9 cellular contexts compared by ENCODE assay signal in genomic region chr16:4217246-4218131, GRCh38. TPM values are rescaled to one million over a fixed set of nuclear protein-coding genes. Genes with fewer than 3 reads are reported as not detected.
DNase-seq lines count a peak whose midpoint lies in the region; ATAC-seq and TF ChIP-seq lines count a peak whose summit lies in the region.
"Had no signal": no experiment of that assay in that cellular context is flagged by ENCODE, and none has a peak within 500 bp of the region (broad histone marks: within the 10 kb centered on the region; RNA-seq: fewer than 3 reads in every experiment).

No MANE protein-coding gene starts in this region.

- DNase-seq in SK-N-SH: peak; percentile 77
- no peak for DNase-seq in esophagus squamous epithelium (lab: John Stamatoyannopoulos, UW)
- DNase-seq in mesenchymal stem cell: no peak
- no peak for DNase-seq in GM03348 (ENCODE audit: low spot score)
- no peak for DNase-seq in activated CD4-positive, CD25-positive, alpha-beta regulatory T cell (lab: John Stamatoyannopoulos, UW)
- DNase-seq in OCI-LY7 (ENCODE audit: low spot score): no peak
- no peak for DNase-seq in stimulated activated naive CD8-positive, alpha-beta T cell treated with anti-CD3 and anti-CD28 coated beads, Interleukin-15, amount 100 ng/mL, for 72 hours

- no peak overlapping the region for H3K4me3 Mint-ChIP-seq in stimulated activated naive CD8-positive, alpha-beta T cell treated with anti-CD3 and anti-CD28 coated beads, Interleukin-15, amount 100 ng/mL, for 72 hours

- H4K20me1 ChIP-seq in SK-N-SH (ENCODE audit: insufficient read depth) (no peaks in the 10 kb centered on the region), OCI-LY7 (ENCODE audit: insufficient read depth, low read length) (no peaks in the 10 kb centered on the region)

- no peak for TF ChIP-seq EP300 in SK-N-SH (IDR thresholded peaks at IDR 0.05; ENCODE audit: borderline replicate concordance in 1 of 2, low read depth in 1 of 2, low read length in 1 of 2)

- H2AK5ac ChIP-seq in mesenchymal stem cell (ENCODE audit: low read length, severe bottlenecking): peak overlapping the region; percentile 35

- POLR2A ChIA-PET in SK-N-SH (lab: Yijun Ruan, JAX): interaction anchor here (2.0 kb wide), 1 partner anchor 36 kb away, joined by 6 read pairs; no protein-coding TSS in a partner anchor
- POLR2A ChIA-PET in OCI-LY7 (lab: Charles Lee): no interaction called here

- no peaks in the 10 kb centered on the region for H3F3A ChIP-seq in SK-N-SH (replicated peaks; ENCODE audit: insufficient read depth)

- no peak for TF ChIP-seq RAD21 in SK-N-SH (IDR thresholded peaks at IDR 0.05; ENCODE audit: low read length)

- no peak overlapping the region for H3K27ac Mint-ChIP-seq in stimulated activated naive CD8-positive, alpha-beta T cell treated with anti-CD3 and anti-CD28 coated beads, Interleukin-15, amount 100 ng/mL, for 72 hours
- H3K27ac Mint-ChIP-seq: activated T-helper 2 cell treated with anti-CD3 and anti-CD28 coated beads, Interferon-gamma antibody, Interleukin-2, Interleukin-4, amounts not matched to agents 10 μg/mL and 5 μg/mL and 100 μg/mL, durations not matched to agents 14 hours and 24 hours and 36 hours had no signal

- no peak overlapping the region for H3K9ac ChIP-seq in SK-N-SH
- H3K9ac ChIP-seq in mesenchymal stem cell (ENCODE audit: low read length): no peak overlapping the region

- 82% methylated on average over 12 of the region's 20 CpGs for WGBS in SK-N-SH (ENCODE audit: low lambda C conversion rate)
- WGBS in esophagus squamous epithelium, 2 donors: 67 to 84% methylated on average over 10 to 11 of the region's 20 CpGs
- WGBS in mesenchymal stem cell: 47% methylated on average over 19 of the region's 20 CpGs

- H2BK15ac ChIP-seq in mesenchymal stem cell (ENCODE audit: low read depth, poor library complexity, severe bottlenecking): peak overlapping the region; percentile 2

- H2BK5ac ChIP-seq in mesenchymal stem cell (ENCODE audit: low read depth, low read length, poor library complexity, severe bottlenecking): no peak overlapping the region

- peak overlapping the region in 1 of 2 experiments; percentile 3 for H3K18ac ChIP-seq in mesenchymal stem cell (ENCODE audit: low read depth in 1 of 2, low read length in 2 of 2)

- no peaks in the 10 kb centered on the region for H3K27me3 ChIP-seq in SK-N-SH (ENCODE audit: insufficient read depth)
- no peaks in the 10 kb centered on the region for H3K27me3 ChIP-seq in esophagus squamous epithelium
- no peaks in the 10 kb centered on the region for H3K27me3 ChIP-seq in mesenchymal stem cell (ENCODE audit: control insufficient read depth in 1 of 2, insufficient read depth in 1 of 2, low read length in 2 of 2)

- H3K9me3 ChIP-seq in SK-N-SH (no peaks in the 10 kb centered on the region), esophagus squamous epithelium (no peaks in the 10 kb centered on the region), mesenchymal stem cell (ENCODE audit: control insufficient read depth, low read length) (no peaks in the 10 kb centered on the region), OCI-LY7 (ENCODE audit: low read length) (no peaks in the 10 kb centered on the region)

- no peaks in the 10 kb centered on the region for H3K79me1 ChIP-seq in mesenchymal stem cell (replicated peaks; ENCODE audit: low read length, poor library complexity, severe bottlenecking)

- peak overlapping the region in 1 of 2 experiments; percentile 90 for H3K14ac ChIP-seq in mesenchymal stem cell (ENCODE audit: low read length in 2 of 2)

- no peak overlapping the region for H3K4me2 ChIP-seq in SK-N-SH
- peak overlapping the region; percentile 41 for H3K4me2 ChIP-seq in mesenchymal stem cell (ENCODE audit: low read length, poor library complexity, severe bottlenecking)
- no peak overlapping the region for H3K4me2 ChIP-seq in OCI-LY7 (ENCODE audit: low read length)

- no peak for TF ChIP-seq POLR2A in esophagus squamous epithelium (IDR thresholded peaks at IDR 0.05)

- H3K9me3 Mint-ChIP-seq in stimulated activated naive CD8-positive, alpha-beta T cell treated with anti-CD3 and anti-CD28 coated beads, Interleukin-15, amount 100 ng/mL, for 72 hours: no peaks in the 10 kb centered on the region
- H3K9me3 Mint-ChIP-seq: activated T-helper 2 cell treated with anti-CD3 and anti-CD28 coated beads, Interferon-gamma antibody, Interleukin-2, Interleukin-4, amounts not matched to agents 10 μg/mL and 5 μg/mL and 100 μg/mL, durations not matched to agents 14 hours and 24 hours and 36 hours had no signal

- intact Hi-C loops in esophagus squamous epithelium (cut with DNase I) (no loop called here), OCI-LY7 (cut with micrococcal nuclease; ENCODE audit: unreplicated experiment) (no loop called here)

- H3K9me2 ChIP-seq in SK-N-SH (no peaks in the 10 kb centered on the region), OCI-LY7 (ENCODE audit: insufficient read depth, low read length) (no peaks in the 10 kb centered on the region)

- CTCF ChIA-PET in SK-N-SH (lab: Yijun Ruan, JAX) (interaction anchor here (0.9 to 2.8 kb wide), 4 partner anchors 17 to 234 kb away, joined by 4 to 14 read pairs (median 6); no protein-coding TSS in a partner anchor), OCI-LY7 (lab: Charles Lee; ENCODE audit: unreplicated experiment) (no interaction called here)

- H3K4ac ChIP-seq in mesenchymal stem cell (ENCODE audit: low read depth in 1 of 2, low read length in 2 of 2): peak overlapping the region in 1 of 2 experiments; percentile 57

- H2BK12ac ChIP-seq in mesenchymal stem cell (ENCODE audit: low read length in 2 of 2): peak overlapping the region in 1 of 2 experiments; percentile 38

- H3K4me3 ChIP-seq in SK-N-SH (ENCODE audit: low read depth in 2 of 2, low read length in 1 of 2) (no peak overlapping the region), esophagus squamous epithelium (no peak overlapping the region), mesenchymal stem cell (ENCODE audit: insufficient read depth in 1 of 2, low read depth in 1 of 2, low read length in 2 of 2) (no peak overlapping the region), OCI-LY7 (ENCODE audit: low read depth, low read length, poor library complexity, severe bottlenecking) (no peak overlapping the region)

- ATAC-seq in SK-N-SH treated with all-trans-retinoic acid at 6 μM for 48 hours: no peak
- ATAC-seq in stimulated activated naive CD8-positive, alpha-beta T cell treated with anti-CD3 and anti-CD28 coated beads, Interleukin-15, amount 100 ng/mL, for 72 hours: no peak

- BruUV-seq in OCI-LY7 (replicated peaks; lab: Mats Ljungman, UMichigan): no TSS peak

- H2BK120ac ChIP-seq in mesenchymal stem cell (ENCODE audit: low read depth, low read length): no peak overlapping the region

- no peak overlapping the region for H3K23ac ChIP-seq in mesenchymal stem cell (ENCODE audit: low read length in 2 of 2)

- no peaks in the 10 kb centered on the region for H3K36me3 ChIP-seq in SK-N-SH (replicated peaks in 1 of 2; ENCODE audit: control insufficient read depth in 1 of 2, insufficient read depth in 2 of 2, low read length in 1 of 2)
- H3K36me3 ChIP-seq in esophagus squamous epithelium: no peaks in the 10 kb centered on the region
- H3K36me3 ChIP-seq in mesenchymal stem cell (ENCODE audit: control insufficient read depth in 1 of 2, insufficient read depth in 2 of 2, low read depth in 1 of 2, low read length in 2 of 2): no peaks in the 10 kb centered on the region
- no peaks in the 10 kb centered on the region for H3K36me3 ChIP-seq in OCI-LY7 (ENCODE audit: insufficient read depth, low read length)

- peak overlapping the region; percentile 51 for H4K8ac ChIP-seq in mesenchymal stem cell (ENCODE audit: low read length)

- peaks cover 8% of the 10 kb centered on the region for H3K27me3 Mint-ChIP-seq in stimulated activated naive CD8-positive, alpha-beta T cell treated with anti-CD3 and anti-CD28 coated beads, Interleukin-15, amount 100 ng/mL, for 72 hours

- H3K4me1 ChIP-seq in SK-N-SH (ENCODE audit: control insufficient read depth in 1 of 2, insufficient read depth in 2 of 2, low read depth in 1 of 2, low read length in 1 of 2) (peaks cover 8 to 10% of the 10 kb centered on the region in 2 experiments; a peak in 2 of 4 replicates), esophagus squamous epithelium (peaks cover 4 to 50% (median 16%) of the 10 kb centered on the region in 3 donors), mesenchymal stem cell (ENCODE audit: control insufficient read depth, insufficient read depth, low read depth, low read length) (peaks cover 33% of the 10 kb centered on the region), OCI-LY7 (ENCODE audit: insufficient read depth, low read length, poor library complexity, severe bottlenecking) (no peaks in the 10 kb centered on the region)

- no peak for TF ChIP-seq CTCF in SK-N-SH (IDR thresholded peaks at IDR 0.05)
- TF ChIP-seq CTCF in esophagus squamous epithelium (IDR thresholded peaks at IDR 0.05): no peak
- no peak for TF ChIP-seq CTCF in OCI-LY7 (conservative IDR thresholded peaks at IDR 0.05; ENCODE audit: low read length)

- H3K27ac ChIP-seq in SK-N-SH (ENCODE audit: low read depth in 2 of 2, low read length in 1 of 2) (no peak overlapping the region), esophagus squamous epithelium (peak overlapping the region in 3 of 4 donors; percentile 39 to 47 (median 44)), mesenchymal stem cell (ENCODE audit: low read length, poor library complexity, severe bottlenecking) (peak overlapping the region; percentile 27), OCI-LY7 (ENCODE audit: low read depth, low read length, poor library complexity, severe bottlenecking) (no peak overlapping the region)

- H2AFZ ChIP-seq in SK-N-SH (ENCODE audit: low read depth) (no peak overlapping the region), mesenchymal stem cell (ENCODE audit: low read depth, low read length) (peak overlapping the region; percentile 58), OCI-LY7 (ENCODE audit: low read length) (no peak overlapping the region)

- H3K79me2 ChIP-seq in SK-N-SH (ENCODE audit: insufficient read depth): no peaks in the 10 kb centered on the region
- no peaks in the 10 kb centered on the region for H3K79me2 ChIP-seq in OCI-LY7 (ENCODE audit: insufficient read depth, low read depth, low read length)

- no peak overlapping the region for H4K91ac ChIP-seq in mesenchymal stem cell (ENCODE audit: low read length)

- no peaks in the 10 kb centered on the region for H3K4me1 Mint-ChIP-seq in stimulated activated naive CD8-positive, alpha-beta T cell treated with anti-CD3 and anti-CD28 coated beads, Interleukin-15, amount 100 ng/mL, for 72 hours

RNA-seq across cellular contexts. Expression of gene SRL, which starts 24.4 kb away (rescaled TPM):
- not detected in 2 replicates for polyA plus RNA-seq in SK-N-SH (2012; rRNA removed)
- 0.01 and 0.03 TPM in 2 replicates for polyA plus RNA-seq in SK-N-SH (2012; cell fraction: cytosol; rRNA removed)
- polyA plus RNA-seq in SK-N-SH (2012; cell fraction: nucleus; rRNA removed): not detected in 2 replicates
- total RNA-seq in esophagus squamous epithelium (1 to 10 TPM in 1 of 4 donors, under 1 TPM in 2, not detected in 1; 0.04 to 1.8 (median 0.38) TPM), OCI-LY7 (2022) (not detected in 2 replicates)
- polyA plus RNA-seq in mesenchymal stem cell (2013, experiment 1 of 2): not detected
- polyA plus RNA-seq in mesenchymal stem cell (2013, experiment 2 of 2): not detected
- not detected in 2 replicates for total RNA-seq in OCI-LY7 (2014; rRNA removed; shearing (Covaris generic))
- total RNA-seq: activated T-helper 2 cell treated with anti-CD3 and anti-CD28 coated beads, Interferon-gamma antibody, Interleukin-2, Interleukin-4, amounts not matched to agents 10 μg/mL and 5 μg/mL and 100 μg/mL, durations not matched to agents 14 hours and 24 hours and 36 hours had no signal

RNA-seq across cellular contexts. Expression of gene TFAP4, which starts 55.3 kb away (rescaled TPM):
- 8.8 and 13.1 TPM in 2 replicates for polyA plus RNA-seq in SK-N-SH (2012; rRNA removed)
- 5.4 and 7.4 TPM in 2 replicates for polyA plus RNA-seq in SK-N-SH (2012; cell fraction: cytosol; rRNA removed)
- polyA plus RNA-seq in SK-N-SH (2012; cell fraction: nucleus; rRNA removed): 13.6 and 21.0 TPM in 2 replicates
- total RNA-seq in esophagus squamous epithelium (1 to 10 TPM; 5.8 to 9.8 (median 9.3) TPM), OCI-LY7 (2022) (41.9 and 43.2 TPM in 2 replicates)
- polyA plus RNA-seq in mesenchymal stem cell (2013, experiment 1 of 2): 6.0 TPM
- 5.8 TPM for polyA plus RNA-seq in mesenchymal stem cell (2013, experiment 2 of 2)
- total RNA-seq in OCI-LY7 (2014; rRNA removed; shearing (Covaris generic)): 30.8 and 41.2 TPM in 2 replicates

Comparison
In these comparisons a context has a peak if more than half of its experiments do, and no peak if none do; other contexts are left out.
1. H3K27ac ChIP-seq: peak in esophagus squamous epithelium (3 of 4) and mesenchymal stem cell (single experiment); none in SK-N-SH (0 of 2) and OCI-LY7 (single experiment).